ENCODE assay signal across 9 cellular contexts in the genomic region with DNA sequence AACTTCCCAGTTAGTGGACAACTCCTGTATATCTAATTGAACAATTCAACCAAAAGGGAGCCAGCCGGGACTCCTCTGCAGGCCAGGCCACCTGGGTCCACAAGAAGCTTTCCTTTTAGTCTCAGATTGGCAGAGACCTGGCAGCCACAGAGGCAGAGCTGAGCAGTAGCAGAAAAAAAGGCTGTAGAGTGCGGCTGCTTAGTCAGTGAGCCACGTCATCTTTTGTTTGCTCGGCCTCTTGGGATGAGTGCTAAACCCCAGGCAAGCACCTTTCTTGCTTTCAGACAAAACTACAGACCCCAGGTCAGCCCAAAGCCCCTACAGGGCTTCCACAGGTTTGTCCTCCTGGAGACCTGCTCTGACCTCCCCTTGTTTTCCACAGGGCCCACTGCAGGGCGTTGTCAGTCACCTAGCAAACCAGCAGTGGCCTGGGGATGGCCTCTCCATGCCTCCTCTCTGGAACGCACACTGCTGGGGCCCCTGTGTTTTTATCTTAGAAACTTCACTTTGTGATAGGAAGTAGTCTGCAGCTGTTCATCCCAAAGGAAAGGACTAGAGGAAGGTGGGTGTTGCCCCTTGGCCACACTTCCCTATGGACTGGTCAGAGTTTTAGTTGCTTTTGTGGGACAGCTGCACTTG. TPM values are rescaled to one million over a fixed set of nuclear protein-coding genes. Genes with fewer than 3 reads are reported as not detected.
DNase-seq lines count a peak whose midpoint lies in the region; ATAC-seq, FAIRE-seq and TF ChIP-seq lines count a peak whose summit lies in the region.
"Had no signal": no experiment of that assay in that cellular context is flagged by ENCODE, and none has a peak within 500 bp of the region (broad histone marks: within the 10 kb centered on the region; RNA-seq: fewer than 3 reads in every experiment).

No MANE protein-coding gene starts in this region.

- no peaks in the 10 kb centered on the region for H3K27me3 ChIP-seq in Karpas-422 (ENCODE audit: low read length)
- H3K27me3 ChIP-seq in astrocyte (ENCODE audit: insufficient read depth, low read length), result no peaks in the 10 kb centered on the region
- no peaks in the 10 kb centered on the region for H3K27me3 ChIP-seq in thymus (ENCODE audit: control insufficient read depth, insufficient read depth)

- 96% methylated on average over 6 of the region's 6 CpGs for WGBS in thymus

- peaks cover 90% of the 10 kb centered on the region for H3K4me1 Mint-ChIP-seq in astrocyte (ENCODE audit: low read depth, unreplicated experiment)

- H3K4me3 ChIP-seq in Karpas-422 (ENCODE audit: low read length) (peak overlapping the region; percentile 56; the same call in 1 of the 2 replicates), astrocyte (ENCODE audit: insufficient read depth, low read depth, low read length) (no peak overlapping the region), thymus (ENCODE audit: low read length) (no peak overlapping the region)

- H3K9me3 ChIP-seq in Karpas-422 (ENCODE audit: low read length) (no peaks in the 10 kb centered on the region), astrocyte (ENCODE audit: insufficient read depth, low read depth, low read length) (no peaks in the 10 kb centered on the region), thymus (ENCODE audit: control insufficient read depth) (no peaks in the 10 kb centered on the region)

- H3K36me3 ChIP-seq in Karpas-422 (ENCODE audit: insufficient read depth, low read length) (no peaks in the 10 kb centered on the region), astrocyte (ENCODE audit: insufficient read depth, low read length) (peaks cover 5% of the 10 kb centered on the region), thymus (ENCODE audit: control insufficient read depth, insufficient read depth) (no peaks in the 10 kb centered on the region)

- TF ChIP-seq CTCF in astrocyte (IDR thresholded peaks at IDR 0.05; ENCODE audit: insufficient read depth, low read depth, low read length), result no peak

- H3K4me1 ChIP-seq in Karpas-422 (ENCODE audit: low read length) (peaks cover 97% of the 10 kb centered on the region), astrocyte (ENCODE audit: insufficient read depth, low read length) (peaks cover 66% of the 10 kb centered on the region), thymus (ENCODE audit: control insufficient read depth, insufficient read depth, low read length) (no peaks in the 10 kb centered on the region)

- H3K9ac ChIP-seq in Karpas-422 (ENCODE audit: low read length) (peak overlapping the region; percentile 75), astrocyte (ENCODE audit: low read length) (peak overlapping the region; percentile 84)

- peak; percentile 89 for DNase-seq in Karpas-422
- DNase-seq in astrocyte (ENCODE audit: low read depth), result peak; percentile 90
- DNase-seq in islet precursor cell, result peak; percentile 83
- no peak for DNase-seq in DMS 273 treated with DMSO at 0.1 percent for 48 hours (lab: John Stamatoyannopoulos, UW)
- DNase-seq in T-helper 2 cell, result no peak

- FAIRE-seq in astrocyte (lab: Jason Lieb, UNC), result peak; percentile 67

- peak overlapping the region; percentile 99 for H3K27ac Mint-ChIP-seq in astrocyte (ENCODE audit: unreplicated experiment)

- H3K27ac ChIP-seq in Karpas-422 (ENCODE audit: low read length) (peak overlapping the region; percentile 99), astrocyte (ENCODE audit: low read depth, low read length) (peak overlapping the region; percentile 95), thymus (ENCODE audit: low read depth) (peak overlapping the region; percentile 72)

- H3K4me2 ChIP-seq in Karpas-422 (ENCODE audit: low read depth, low read length, poor library complexity, severe bottlenecking) (peak overlapping the region; percentile 89), astrocyte (ENCODE audit: low read length) (peak overlapping the region; percentile 71)

- H4K20me1 ChIP-seq in Karpas-422 (ENCODE audit: insufficient read depth, low read depth, low read length), result no peaks in the 10 kb centered on the region
- peaks cover 5% of the 10 kb centered on the region for H4K20me1 ChIP-seq in astrocyte (ENCODE audit: insufficient read depth, low read length)

- H3K9me3 Mint-ChIP-seq in astrocyte (ENCODE audit: unreplicated experiment), result peaks cover 3% of the 10 kb centered on the region
- H3K9me3 Mint-ChIP-seq: IgD-negative memory B cell had no signal

- H3K79me2 ChIP-seq in Karpas-422 (ENCODE audit: low read length) (peaks cover 43% of the 10 kb centered on the region), astrocyte (ENCODE audit: insufficient read depth, low read length) (peaks cover 83% of the 10 kb centered on the region)

- H3K4me3 Mint-ChIP-seq in astrocyte (ENCODE audit: unreplicated experiment), result peak overlapping the region; percentile 54
- H3K4me3 Mint-ChIP-seq: IgD-negative memory B cell had no signal

- peaks cover 9% of the 10 kb centered on the region for H3K36me3 Mint-ChIP-seq in astrocyte (ENCODE audit: low read depth, unreplicated experiment)
- H3K36me3 Mint-ChIP-seq: IgD-negative memory B cell had no signal

- no peaks in the 10 kb centered on the region for H3K9me2 ChIP-seq in Karpas-422 (replicated peaks; ENCODE audit: insufficient read depth, low read length)

- ATAC-seq in GM21381 (IDR thresholded peaks at IDR 0.05; ENCODE audit: unreplicated experiment), result no peak
- no peak for ATAC-seq in HG02588 (IDR thresholded peaks at IDR 0.05; ENCODE audit: unreplicated experiment)

- H2AFZ ChIP-seq in Karpas-422 (ENCODE audit: low read length) (no peak overlapping the region), astrocyte (ENCODE audit: low read depth, low read length) (no peak overlapping the region)

- H3K27me3 Mint-ChIP-seq in astrocyte (ENCODE audit: low read depth, unreplicated experiment), result no peaks in the 10 kb centered on the region

RNA-seq across cellular contexts. Expression of gene SHB, which starts 49.9 kb away (rescaled TPM):
- total RNA-seq in Karpas-422 (2014; rRNA removed; shearing (Covaris generic); ENCODE audit: low replicate concordance), result 27.1 and 42.8 TPM in 2 replicates
- total RNA-seq in astrocyte, result 53.4 and 54.5 TPM in 2 replicates
- polyA plus RNA-seq in thymus, result 5.5 TPM
- polyA plus RNA-seq: IgD-negative memory B cell had no signal

Comparison
In these comparisons a context has a peak if more than half of its experiments do, and no peak if none do; other contexts are left out.
1. DNase-seq: peak in Karpas-422 (single experiment), astrocyte (single experiment) and islet precursor cell (single experiment); none in DMS 273 treated with DMSO at 0.1 percent for 48 hours (single experiment) and T-helper 2 cell (0 of 5).
2. Peak in every context shown above with its lines, with median percentiles within 50 percentile points of each other: H3K27ac ChIP-seq.